11 cellular contexts compared by ENCODE assay signal in the genomic region with DNA sequence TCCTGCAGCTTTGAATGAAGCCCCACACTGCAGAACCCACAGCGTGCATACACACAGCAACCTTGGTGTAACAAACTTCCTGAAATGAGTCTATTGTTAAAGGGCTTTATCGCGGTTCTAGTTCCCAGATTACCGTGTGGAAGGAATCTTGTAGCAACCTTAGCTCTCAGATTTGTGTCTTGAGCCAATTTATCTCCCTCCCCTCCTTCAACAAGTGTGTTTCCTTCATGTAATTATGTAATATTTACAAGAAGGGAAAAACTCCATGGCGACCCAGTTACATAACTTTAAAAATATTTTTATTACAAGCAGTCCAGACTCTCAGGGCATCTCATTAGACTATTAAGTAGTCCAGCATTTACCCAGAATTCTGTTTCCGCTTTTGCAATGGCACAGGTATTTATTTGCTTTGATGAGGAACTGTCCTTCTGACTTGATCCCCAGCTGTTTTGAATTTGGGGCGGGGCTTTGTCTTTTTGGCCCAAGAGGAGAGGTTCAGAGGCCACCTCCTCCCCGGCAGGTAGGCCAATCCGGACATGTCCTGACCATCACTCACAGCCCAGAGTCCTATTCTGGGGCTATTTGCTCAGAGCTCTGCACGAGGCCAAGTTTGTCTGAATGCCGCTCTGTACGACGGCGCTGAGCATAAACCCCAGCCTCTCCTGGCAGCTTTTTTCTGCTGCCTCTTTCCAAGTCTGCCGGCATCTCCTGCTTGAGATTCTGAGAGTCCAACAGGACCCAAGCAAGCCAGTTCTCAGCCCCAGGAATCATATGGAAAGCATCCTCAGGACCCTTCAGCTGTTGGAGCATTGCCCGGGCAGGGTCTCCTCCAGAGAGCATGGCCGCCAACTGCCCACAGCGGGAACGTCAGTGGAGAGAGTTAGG. TPM values are rescaled to one million over a fixed set of nuclear protein-coding genes. Genes with fewer than 3 reads are reported as not detected.
DNase-seq lines count a peak whose midpoint lies in the region; ATAC-seq, FAIRE-seq and TF ChIP-seq lines count a peak whose summit lies in the region.
"Had no signal": no experiment of that assay in that cellular context is flagged by ENCODE, and none has a peak within 500 bp of the region (broad histone marks: within the 10 kb centered on the region; RNA-seq: fewer than 3 reads in every experiment).

No MANE protein-coding gene starts in this region.

- no peak for ATAC-seq in stimulated activated naive B cell treated with anti-CD40 and anti-IgM and Interleukin-4, amounts not matched to agents 10 μg/mL and 1 μg/mL and 100 μg/mL, for 72 hours (replicated peaks)

- no peak for FAIRE-seq in GM12891 (lab: Jason Lieb, UNC)

- peaks cover 55% of the 10 kb centered on the region for H3K36me3 Mint-ChIP-seq in brain
- H3K36me3 Mint-ChIP-seq in stimulated activated naive B cell treated with anti-CD40 and anti-IgM and Interleukin-4, amounts not matched to agents 10 μg/mL and 1 μg/mL and 100 μg/mL, for 72 hours: peaks cover 56 to 81% of the 10 kb centered on the region in 2 donors

- peak overlapping the region; percentile 17 to 91 (median 82) for H3K27ac Mint-ChIP-seq in brain
- H3K27ac Mint-ChIP-seq in stimulated activated naive B cell treated with anti-CD40 and anti-IgM and Interleukin-4, amounts not matched to agents 10 μg/mL and 1 μg/mL and 100 μg/mL, for 72 hours: peak overlapping the region; percentile 73

- no peak overlapping the region for H3K4me3 Mint-ChIP-seq in brain
- H3K4me3 Mint-ChIP-seq in stimulated activated naive B cell treated with anti-CD40 and anti-IgM and Interleukin-4, amounts not matched to agents 10 μg/mL and 1 μg/mL and 100 μg/mL, for 72 hours: peak overlapping the region in 1 of 2 donors; percentile 43

- no peak for TF ChIP-seq POLR2A in GM12891 (IDR thresholded peaks at IDR 0.05; ENCODE audit: low read depth, low read length)

- DNase-seq in HPDE6-E6E7 (ENCODE audit: extremely low spot score) (peak; percentile 62), iris pigment epithelial cell (ENCODE audit: low read depth) (peak; percentile 31), HK-2 (ENCODE audit: unreplicated experiment) (no peak), NCI-H748 treated with DMSO at 0.1 percent for 48 hours (lab: John Stamatoyannopoulos, UW) (no peak), GM12891 (ENCODE audit: insufficient read length, low spot score) (no peak)
- DNase-seq in stimulated activated naive B cell treated with anti-CD40 and anti-IgM and Interleukin-4, amounts not matched to agents 10 μg/mL and 1 μg/mL and 100 μg/mL, for 72 hours: no peak
- no peak for DNase-seq in activated naive CD4-positive, alpha-beta T cell treated with Interleukin-2 at 50 U/mL for 16 hours
- DNase-seq: activated effector memory CD4-positive, alpha-beta T cell treated with anti-CD3 and anti-CD28 coated beads, Interleukin-2, amount 50 U/mL, for 16 hours; NCI-H1436 treated with DMSO at 0.1 percent for 48 hours; nephron progenitor cell had no signal

- no peak for TF ChIP-seq CTCF in brain (conservative IDR thresholded peaks at IDR 0.05)

- peaks cover 64% of the 10 kb centered on the region for H3K4me1 Mint-ChIP-seq in brain
- peaks cover 31 to 50% of the 10 kb centered on the region in 2 donors for H3K4me1 Mint-ChIP-seq in stimulated activated naive B cell treated with anti-CD40 and anti-IgM and Interleukin-4, amounts not matched to agents 10 μg/mL and 1 μg/mL and 100 μg/mL, for 72 hours

- H3K9me3 Mint-ChIP-seq in brain: no peaks in the 10 kb centered on the region
- no peaks in the 10 kb centered on the region for H3K9me3 Mint-ChIP-seq in stimulated activated naive B cell treated with anti-CD40 and anti-IgM and Interleukin-4, amounts not matched to agents 10 μg/mL and 1 μg/mL and 100 μg/mL, for 72 hours
- H3K9me3 Mint-ChIP-seq: nephron progenitor cell had no signal

- H3K27me3 Mint-ChIP-seq in brain: no peaks in the 10 kb centered on the region
- no peaks in the 10 kb centered on the region for H3K27me3 Mint-ChIP-seq in stimulated activated naive B cell treated with anti-CD40 and anti-IgM and Interleukin-4, amounts not matched to agents 10 μg/mL and 1 μg/mL and 100 μg/mL, for 72 hours

TF ChIP-seq in GM12891, 5 proteins besides CTCF, POLR2A, EP300 and RAD21:
- no peak for TF ChIP-seq TAF1 (IDR thresholded peaks at IDR 0.05; ENCODE audit: low read depth, low read length)
- no peak for TF ChIP-seq SPI1 (IDR thresholded peaks at IDR 0.05; ENCODE audit: low read depth, low read length)
- no peak for TF ChIP-seq PAX5 (IDR thresholded peaks at IDR 0.05; ENCODE audit: insufficient read depth, low read length, severe bottlenecking)
- TF ChIP-seq POLR2AphosphoS5 (IDR thresholded peaks at IDR 0.05; ENCODE audit: low read depth, low read length): no peak
- no peak for TF ChIP-seq POU2F2 (IDR thresholded peaks at IDR 0.05; ENCODE audit: low read depth, low read length)

RNA-seq across cellular contexts. Expression of a gene that starts 35.6 kb away (rescaled TPM):
- polyA plus RNA-seq in brain (ENCODE audit: insufficient read depth, low read depth, low replicate concordance): 22.2 TPM
- polyA plus RNA-seq in GM12891 (2012; ENCODE audit: low read depth, missing spikeins): 12.4 TPM

RNA-seq across cellular contexts. Expression of a gene that starts 37.7 kb away (rescaled TPM):
- polyA plus RNA-seq in brain (ENCODE audit: insufficient read depth, low read depth, low replicate concordance): 71.5 TPM
- polyA plus RNA-seq in GM12891 (2012; ENCODE audit: low read depth, missing spikeins): 8.4 TPM

Comparison
In these comparisons a context has a peak if more than half of its experiments do, and no peak if none do; other contexts are left out.
1. DNase-seq: peak in HPDE6-E6E7 (single experiment) and iris pigment epithelial cell (single experiment); none in stimulated activated naive B cell treated with anti-CD40 and anti-IgM and Interleukin-4, amounts not matched to agents 10 μg/mL and 1 μg/mL and 100 μg/mL, for 72 hours (single experiment), activated naive CD4-positive, alpha-beta T cell treated with Interleukin-2 at 50 U/mL for 16 hours (single experiment), HK-2 (single experiment), NCI-H748 treated with DMSO at 0.1 percent for 48 hours (single experiment) and GM12891 (single experiment).